In the genomic region with DNA sequence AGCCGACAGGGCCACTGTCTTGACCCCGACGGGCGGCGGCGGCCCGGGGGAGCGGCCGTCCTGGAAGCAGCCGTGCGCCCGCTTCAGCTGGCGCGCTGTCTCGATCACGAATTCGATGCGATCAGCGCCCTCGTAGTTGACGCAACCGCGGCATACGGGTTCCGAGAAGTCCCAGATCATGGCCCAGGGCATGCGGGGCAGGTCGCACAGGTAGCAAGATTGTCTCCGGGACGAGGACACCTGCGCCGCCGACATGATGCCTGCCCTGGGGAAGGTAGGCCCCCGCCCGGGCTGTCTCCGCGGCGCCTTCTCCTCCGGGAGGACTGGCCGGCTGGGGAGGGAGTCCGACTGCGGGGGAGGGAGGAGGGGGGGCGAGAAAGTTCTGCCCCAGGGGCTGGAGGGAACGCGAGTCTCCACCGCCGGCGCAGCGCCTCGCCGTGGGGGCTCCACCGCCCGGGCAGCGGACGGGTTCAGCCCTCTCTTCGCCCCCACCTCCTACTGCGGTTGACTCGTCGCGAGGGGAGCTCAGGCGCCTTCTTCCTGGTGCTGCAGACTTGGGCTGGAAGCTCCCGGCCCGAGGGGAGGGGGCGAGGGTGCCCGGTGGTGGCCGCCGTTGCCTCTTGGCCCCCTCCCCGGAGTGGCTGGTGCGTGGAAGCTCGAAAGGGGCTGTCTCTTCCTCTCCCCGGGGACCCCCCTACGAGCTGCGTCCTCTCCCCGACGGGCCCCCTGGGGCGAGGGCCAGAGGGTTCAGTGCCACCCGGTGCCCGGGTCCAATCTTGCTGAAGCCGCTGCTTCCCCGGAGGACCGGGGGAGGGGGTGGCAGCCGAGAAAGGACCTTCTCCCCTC, we compare ENCODE assay signal across 1 cellular context.
A peak's percentile ranks its signal among the peaks of the same experiment; 100 is the strongest.
TF ChIP-seq lines count a peak whose summit lies in the region.

No MANE protein-coding gene starts in this region.

TF ChIP-seq in HEK293, 187 proteins besides CTCF, POLR2A, EP300 and RAD21 (continued from another document):
- TF ChIP-seq, protein P1, sequence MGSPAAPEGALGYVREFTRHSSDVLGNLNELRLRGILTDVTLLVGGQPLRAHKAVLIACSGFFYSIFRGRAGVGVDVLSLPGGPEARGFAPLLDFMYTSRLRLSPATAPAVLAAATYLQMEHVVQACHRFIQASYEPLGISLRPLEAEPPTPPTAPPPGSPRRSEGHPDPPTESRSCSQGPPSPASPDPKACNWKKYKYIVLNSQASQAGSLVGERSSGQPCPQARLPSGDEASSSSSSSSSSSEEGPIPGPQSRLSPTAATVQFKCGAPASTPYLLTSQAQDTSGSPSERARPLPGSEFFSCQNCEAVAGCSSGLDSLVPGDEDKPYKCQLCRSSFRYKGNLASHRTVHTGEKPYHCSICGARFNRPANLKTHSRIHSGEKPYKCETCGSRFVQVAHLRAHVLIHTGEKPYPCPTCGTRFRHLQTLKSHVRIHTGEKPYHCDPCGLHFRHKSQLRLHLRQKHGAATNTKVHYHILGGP (tag by site-specific recombination; IDR thresholded peaks at IDR 0.05) = no peak
- TF ChIP-seq, protein P2, sequence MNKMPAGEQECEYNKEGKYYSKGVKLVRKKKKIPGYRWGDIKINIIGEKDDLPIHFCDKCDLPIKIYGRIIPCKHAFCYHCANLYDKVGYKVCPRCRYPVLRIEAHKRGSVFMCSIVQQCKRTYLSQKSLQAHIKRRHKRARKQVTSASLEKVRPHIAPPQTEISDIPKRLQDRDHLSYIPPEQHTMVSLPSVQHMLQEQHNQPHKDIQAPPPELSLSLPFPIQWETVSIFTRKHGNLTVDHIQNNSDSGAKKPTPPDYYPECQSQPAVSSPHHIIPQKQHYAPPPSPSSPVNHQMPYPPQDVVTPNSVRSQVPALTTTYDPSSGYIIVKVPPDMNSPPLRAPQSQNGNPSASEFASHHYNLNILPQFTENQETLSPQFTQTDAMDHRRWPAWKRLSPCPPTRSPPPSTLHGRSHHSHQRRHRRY (tag by site-specific recombination; IDR thresholded peaks at IDR 0.05) = no peak
- TF ChIP-seq ZNF174 (tag by site-specific recombination; IDR thresholded peaks at IDR 0.05) (no peak), SCRT2 (tag by site-specific recombination; IDR thresholded peaks at IDR 0.05) (no peak), ZNF341 (tag by site-specific recombination; IDR thresholded peaks at IDR 0.05; ENCODE audit: low read depth) (peak; percentile 96), ZNF561 (tag by site-specific recombination; IDR thresholded peaks at IDR 0.05; ENCODE audit: borderline replicate concordance) (peak; percentile 58; the same call in 1 of the 2 replicates), ZNF777 (tag by site-specific recombination; IDR thresholded peaks at IDR 0.05; ENCODE audit: borderline replicate concordance) (0 out of 2 replicates have a peak, but pooled peaks have one; percentile 16), ZNF433 (tag by site-specific recombination; IDR thresholded peaks at IDR 0.05; ENCODE audit: low read depth) (no peak), ZNF670 (tag by site-specific recombination; IDR thresholded peaks at IDR 0.05; ENCODE audit: low read depth) (no peak), KLF8 (tag by site-specific recombination; IDR thresholded peaks at IDR 0.05) (no peak), ZNF23 (tag by site-specific recombination; IDR thresholded peaks at IDR 0.05; ENCODE audit: borderline replicate concordance) (no peak), ZNF404 (tag by site-specific recombination; IDR thresholded peaks at IDR 0.05) (no peak), YY2 (tag by site-specific recombination; IDR thresholded peaks at IDR 0.05) (no peak), ZSCAN23 (tag by site-specific recombination; IDR thresholded peaks at IDR 0.05) (no peak), ZNF48 (tag by site-specific recombination; IDR thresholded peaks at IDR 0.05) (no peak), ZNF677 (tag by site-specific recombination; IDR thresholded peaks at IDR 0.05) (no peak)
- TF ChIP-seq, protein P3, sequence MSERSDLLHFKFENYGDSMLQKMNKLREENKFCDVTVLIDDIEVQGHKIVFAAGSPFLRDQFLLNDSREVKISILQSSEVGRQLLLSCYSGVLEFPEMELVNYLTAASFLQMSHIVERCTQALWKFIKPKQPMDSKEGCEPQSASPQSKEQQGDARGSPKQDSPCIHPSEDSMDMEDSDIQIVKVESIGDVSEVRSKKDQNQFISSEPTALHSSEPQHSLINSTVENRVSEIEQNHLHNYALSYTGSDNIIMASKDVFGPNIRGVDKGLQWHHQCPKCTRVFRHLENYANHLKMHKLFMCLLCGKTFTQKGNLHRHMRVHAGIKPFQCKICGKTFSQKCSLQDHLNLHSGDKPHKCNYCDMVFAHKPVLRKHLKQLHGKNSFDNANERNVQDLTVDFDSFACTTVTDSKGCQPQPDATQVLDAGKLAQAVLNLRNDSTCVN (tag by site-specific recombination; optimal IDR thresholded peaks at IDR 0.05) = peak; percentile 61
TF ChIP-seq in HEK293: peak in this region for 42.
